In genomic region chr6:89638320-89639195, GRCh38 we compare ENCODE assay signal across 8 cellular contexts. TPM values are rescaled to one million over a fixed set of nuclear protein-coding genes. Genes with fewer than 3 reads are reported as not detected.
DNase-seq lines count a peak whose midpoint lies in the region; ATAC-seq and TF ChIP-seq lines count a peak whose summit lies in the region.

Gene LYRM2 (minus strand): TSS chr6:89638747. CDS start chr6:89638716, 31 bp downstream.

- H3K4me1 ChIP-seq in CD4-positive, CD25-positive, alpha-beta regulatory T cell (ENCODE audit: control insufficient read depth, insufficient read depth, low read length, poor library complexity, severe bottlenecking), result peaks cover 20% of the 10 kb centered on the region
- peaks cover 0 to 18% (median 5%) of the 10 kb centered on the region in 4 donors for H3K4me1 ChIP-seq in right lobe of liver

- CTCF ChIA-PET in activated CD4-positive, alpha-beta memory T cell treated with anti-CD3 and anti-CD28 coated beads for 36 hours (lab: Charles Lee), result interaction anchor here (0.8 to 3.6 kb wide), 7 partner anchors 9 to 656 kb away, joined by 3 to 21 read pairs (median 4); partner anchors contain the start of genes ANKRD6 and MDN1

- peak; percentile 95 to 96 for ATAC-seq in CD4-positive, CD25-positive, alpha-beta regulatory T cell (ENCODE audit: low read depth in 2 of 2)
- peak; percentile 97 for ATAC-seq in GM19438 (IDR thresholded peaks at IDR 0.05; ENCODE audit: low read depth, unreplicated experiment)
- peak; percentile 67 for ATAC-seq in HG03575 (IDR thresholded peaks at IDR 0.05; ENCODE audit: extremely low read depth, insufficient number of reproducible peaks, low FRiP score, unreplicated experiment)
- ATAC-seq in right lobe of liver, result peak; percentile 97 to 99 (median 98)

- 2% methylated on average over 48 of the region's 58 CpGs for WGBS in right lobe of liver (ENCODE audit: insufficient coverage, low coverage, low lambda C conversion rate, missing lambda C conversion rate)

- H3K36me3 ChIP-seq in CD4-positive, CD25-positive, alpha-beta regulatory T cell (ENCODE audit: control insufficient read depth, insufficient read depth, low read length), result peaks cover 21% of the 10 kb centered on the region
- peaks cover 0 to 11% (median 6%) of the 10 kb centered on the region in 4 donors for H3K36me3 ChIP-seq in right lobe of liver

- no peaks in the 10 kb centered on the region for H3K27me3 ChIP-seq in CD4-positive, CD25-positive, alpha-beta regulatory T cell (ENCODE audit: control insufficient read depth, insufficient read depth, low read length)
- no peaks in the 10 kb centered on the region for H3K27me3 ChIP-seq in dorsolateral prefrontal cortex
- H3K27me3 ChIP-seq in right lobe of liver, result no peaks in the 10 kb centered on the region

- H3K9me3 Mint-ChIP-seq in CD4-positive, CD25-positive, alpha-beta regulatory T cell, result peaks cover 0 to 1% (median 0%) of the 10 kb centered on the region in 7 donors
- no peaks in the 10 kb centered on the region for H3K9me3 Mint-ChIP-seq in activated CD4-positive, alpha-beta memory T cell treated with anti-CD3 and anti-CD28 coated beads for 36 hours

- H3K36me3 Mint-ChIP-seq in CD4-positive, CD25-positive, alpha-beta regulatory T cell, result peaks cover 20% of the 10 kb centered on the region
- peaks cover 33% of the 10 kb centered on the region for H3K36me3 Mint-ChIP-seq in activated CD4-positive, alpha-beta memory T cell treated with anti-CD3 and anti-CD28 coated beads for 36 hours

- TF ChIP-seq POLR2A in right lobe of liver (IDR thresholded peaks at IDR 0.05), result peak; percentile 81

- H3K9me3 ChIP-seq in CD4-positive, CD25-positive, alpha-beta regulatory T cell (ENCODE audit: control insufficient read depth in 2 of 2, low read length in 2 of 2), result no peaks in the 10 kb centered on the region
- no peaks in the 10 kb centered on the region for H3K9me3 ChIP-seq in right lobe of liver

- H3K27me3 Mint-ChIP-seq in CD4-positive, CD25-positive, alpha-beta regulatory T cell, result no peaks in the 10 kb centered on the region
- no peaks in the 10 kb centered on the region for H3K27me3 Mint-ChIP-seq in activated CD4-positive, alpha-beta memory T cell treated with anti-CD3 and anti-CD28 coated beads for 36 hours

- peak within 1 kb of the TSS; percentile 96 to 100 (median 98) for H3K4me3 Mint-ChIP-seq in CD4-positive, CD25-positive, alpha-beta regulatory T cell
- peak within 1 kb of the TSS; percentile 81 for H3K4me3 Mint-ChIP-seq in activated CD4-positive, alpha-beta memory T cell treated with anti-CD3 and anti-CD28 coated beads for 36 hours

- POLR2A ChIA-PET in activated CD4-positive, alpha-beta memory T cell treated with anti-CD3 and anti-CD28 coated beads for 36 hours (lab: Charles Lee), result interaction anchor here (0.8 to 1.5 kb wide), 10 partner anchors 15 to 556 kb away, joined by 3 to 5 read pairs (median 3); partner anchors contain the start of genes ANKRD6, CASP8AP2, RRAGD and UBE2J1

- H3K4me1 Mint-ChIP-seq in CD4-positive, CD25-positive, alpha-beta regulatory T cell, result peaks cover 22 to 48% (median 33%) of the 10 kb centered on the region in 4 donors
- H3K4me1 Mint-ChIP-seq in activated CD4-positive, alpha-beta memory T cell treated with anti-CD3 and anti-CD28 coated beads for 36 hours (ENCODE audit: low read depth), result peaks cover 32% of the 10 kb centered on the region

- peak; percentile 85 to 93 (median 92) for DNase-seq in CD4-positive, CD25-positive, alpha-beta regulatory T cell
- DNase-seq in NCI-H82 treated with DMSO at 0.1 percent for 48 hours (lab: John Stamatoyannopoulos, UW; ENCODE audit: unreplicated experiment) (peak; percentile 66), dorsolateral prefrontal cortex (peak; percentile 92 to 97 (median 95)), right lobe of liver (peak; percentile 96 to 98 (median 96))
- peak; percentile 95 for DNase-seq in activated CD4-positive, alpha-beta memory T cell treated with anti-CD3 and anti-CD28 coated beads for 36 hours
- peak; percentile 85 to 87 for DNase-seq in stimulated activated CD4-positive, alpha-beta T cell treated with anti-CD3 and anti-CD28 coated beads, Interleukin-4, amount 100 ng/mL, for 4 hours

- H3K27ac ChIP-seq in CD4-positive, CD25-positive, alpha-beta regulatory T cell (ENCODE audit: insufficient read depth, low read length, poor library complexity, severe bottlenecking), result peak within 1 kb of the TSS; percentile 97
- H3K27ac ChIP-seq in dorsolateral prefrontal cortex, result peak within 1 kb of the TSS; percentile 73 to 99 (median 97)
- H3K27ac ChIP-seq in right lobe of liver, result peak within 1 kb of the TSS; percentile 81 to 89 (median 82)

- peak within 1 kb of the TSS; percentile 97 to 99 (median 99) for H3K27ac Mint-ChIP-seq in CD4-positive, CD25-positive, alpha-beta regulatory T cell
- peak within 1 kb of the TSS; percentile 96 for H3K27ac Mint-ChIP-seq in activated CD4-positive, alpha-beta memory T cell treated with anti-CD3 and anti-CD28 coated beads for 36 hours

- intact Hi-C loops in activated CD4-positive, alpha-beta memory T cell treated with anti-CD3 and anti-CD28 coated beads for 36 hours (cut with micrococcal nuclease), result loop anchor here (1.0 to 2.0 kb wide), 5 partner anchors 28 to 949 kb away; partner anchors contain the start of genes ANKRD6, CASP8AP2, MAP3K7 and PNRC1
- intact Hi-C loops in dorsolateral prefrontal cortex (cut with DNase I), result loop anchor here (2.0 to 10.0 kb wide), 4 partner anchors 186 to 284 kb away; partner anchors contain the start of genes ANKRD6 (in 1 of the 2), CASP8AP2 (in 1 of the 2) and UBE2J1 (in 1 of the 2)
- intact Hi-C loops in right lobe of liver (cut with DNase I), result no loop called here

- TF ChIP-seq CTCF in dorsolateral prefrontal cortex (IDR thresholded peaks at IDR 0.05 in 54 of 56, conservative IDR thresholded peaks at IDR 0.05 in 2 of 56; ENCODE audit: low read depth in 1 of 56, partially characterized antibody in 56 of 56), result peak in 44 of 56 donors; percentile 15 to 63 (median 37)
- peak in 2 of 4 donors; percentile 8 to 26 for TF ChIP-seq CTCF in right lobe of liver (IDR thresholded peaks at IDR 0.05)

- H3K4me3 ChIP-seq in CD4-positive, CD25-positive, alpha-beta regulatory T cell (ENCODE audit: low read depth, low read length), result peak within 1 kb of the TSS; percentile 95
- H3K4me3 ChIP-seq in dorsolateral prefrontal cortex, result peak within 1 kb of the TSS; percentile 56 to 92 (median 79)
- peak within 1 kb of the TSS; percentile 73 to 96 (median 79) for H3K4me3 ChIP-seq in right lobe of liver

RNA-seq across cellular contexts. Expression of gene LYRM2, which starts in this region (rescaled TPM):
- total RNA-seq in CD4-positive, CD25-positive, alpha-beta regulatory T cell, result 21.8 TPM
- 10 to 100 TPM; 61.6 to 81.4 (median 69.3) TPM for polyA plus RNA-seq in CD4-positive, CD25-positive, alpha-beta regulatory T cell
- 10 to 100 TPM; 25.5 to 26.4 TPM for total RNA-seq in activated CD4-positive, alpha-beta memory T cell treated with anti-CD3 and anti-CD28 coated beads for 36 hours
- 10 to 100 TPM; 30.1 to 60.1 (median 43.4) TPM for total RNA-seq in dorsolateral prefrontal cortex
- total RNA-seq in right lobe of liver, result 10 to 100 TPM; 10.8 to 16.3 (median 12.8) TPM

Comparison
In these comparisons a context has a peak if more than half of its experiments do, and no peak if none do; other contexts are left out.
1. Peak in every context shown above with its lines: DNase-seq, ATAC-seq, H3K4me3 ChIP-seq and H3K27ac ChIP-seq.
2. intact Hi-C loops: an anchor here in activated CD4-positive, alpha-beta memory T cell treated with anti-CD3 and anti-CD28 coated beads for 36 hours (1.0 to 2.0 kb wide) and dorsolateral prefrontal cortex (2.0 to 10.0 kb wide); none called in right lobe of liver.